1 cellular context compared by ENCODE assay signal in the genomic region with DNA sequence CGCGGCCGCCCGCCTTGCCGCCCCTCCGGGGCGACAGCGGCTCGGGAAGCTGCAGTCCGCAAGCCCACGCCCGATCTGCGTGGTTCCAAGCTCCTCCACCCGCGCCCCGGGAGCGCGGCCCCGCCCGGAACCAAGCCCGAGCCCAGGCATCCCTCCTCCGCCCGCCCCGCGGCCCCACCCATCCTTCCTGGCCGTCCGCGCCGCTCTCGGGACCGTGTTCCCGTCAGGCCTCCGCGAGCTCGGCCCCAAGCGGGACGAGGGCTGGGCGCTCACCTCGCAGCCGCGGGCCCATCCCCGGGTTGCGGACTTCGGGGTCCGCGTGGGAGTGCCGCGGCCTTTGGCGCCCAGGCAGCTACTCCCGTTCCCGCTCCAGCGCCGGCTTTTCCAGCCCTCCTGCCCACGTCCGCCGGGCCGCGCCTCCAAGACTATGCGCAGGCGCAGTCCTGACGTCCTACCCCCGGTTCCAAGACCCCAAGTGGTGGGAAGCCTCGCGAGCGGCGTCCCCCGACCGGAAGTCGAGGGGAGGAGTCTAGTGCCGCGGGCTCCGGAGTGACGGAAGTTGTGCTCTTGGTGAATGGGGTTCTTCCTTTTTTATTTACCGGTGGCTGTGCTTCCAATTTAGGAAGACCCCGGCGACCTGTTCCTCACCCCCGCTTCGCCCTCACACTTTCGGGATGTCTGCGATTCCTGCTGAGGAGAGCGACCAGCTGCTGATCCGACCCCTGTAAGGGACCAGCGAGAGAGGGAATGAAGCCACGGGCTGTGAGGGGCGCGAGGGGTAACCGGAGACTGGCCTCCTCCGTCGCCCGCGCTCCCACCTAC.
TF ChIP-seq lines count a peak whose summit lies in the region.

TSS of gene CPSF3 (plus strand) at position 555 of the 822 bp plus-strand sequence. CDS start at position 675, 120 bp downstream.
TSS of gene ITGB1BP1 (minus strand) at position 429 of the 822 bp plus-strand sequence. CDS start 4,831 bp downstream, outside the sequence.

TF ChIP-seq in HepG2, 621 proteins besides CTCF, POLR2A, EP300 and RAD21 (continued from another document and continues in another):
- TF ChIP-seq, protein P1, sequence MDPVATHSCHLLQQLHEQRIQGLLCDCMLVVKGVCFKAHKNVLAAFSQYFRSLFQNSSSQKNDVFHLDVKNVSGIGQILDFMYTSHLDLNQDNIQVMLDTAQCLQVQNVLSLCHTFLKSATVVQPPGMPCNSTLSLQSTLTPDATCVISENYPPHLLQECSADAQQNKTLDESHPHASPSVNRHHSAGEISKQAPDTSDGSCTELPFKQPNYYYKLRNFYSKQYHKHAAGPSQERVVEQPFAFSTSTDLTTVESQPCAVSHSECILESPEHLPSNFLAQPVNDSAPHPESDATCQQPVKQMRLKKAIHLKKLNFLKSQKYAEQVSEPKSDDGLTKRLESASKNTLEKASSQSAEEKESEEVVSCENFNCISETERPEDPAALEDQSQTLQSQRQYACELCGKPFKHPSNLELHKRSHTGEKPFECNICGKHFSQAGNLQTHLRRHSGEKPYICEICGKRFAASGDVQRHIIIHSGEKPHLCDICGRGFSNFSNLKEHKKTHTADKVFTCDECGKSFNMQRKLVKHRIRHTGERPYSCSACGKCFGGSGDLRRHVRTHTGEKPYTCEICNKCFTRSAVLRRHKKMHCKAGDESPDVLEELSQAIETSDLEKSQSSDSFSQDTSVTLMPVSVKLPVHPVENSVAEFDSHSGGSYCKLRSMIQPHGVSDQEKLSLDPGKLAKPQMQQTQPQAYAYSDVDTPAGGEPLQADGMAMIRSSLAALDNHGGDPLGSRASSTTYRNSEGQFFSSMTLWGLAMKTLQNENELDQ (CRISPR knock-in tag; IDR thresholded peaks at IDR 0.05; ENCODE audit: borderline replicate concordance), result no peak
- TF ChIP-seq ZFP90 (CRISPR knock-in tag; IDR thresholded peaks at IDR 0.05; ENCODE audit: borderline replicate concordance), result no peak
- peak; percentile 38 for TF ChIP-seq JARID2 (CRISPR knock-in tag; IDR thresholded peaks at IDR 0.05; ENCODE audit: insufficient replicate concordance)
- TF ChIP-seq SSRP1 (CRISPR knock-in tag; IDR thresholded peaks at IDR 0.05), result no peak; the same call in 1 of the 2 replicates
- peak; percentile 77; the same call in 1 of the 2 replicates for TF ChIP-seq PHF21A (CRISPR knock-in tag; IDR thresholded peaks at IDR 0.05)
- TF ChIP-seq MAFK (conservative IDR thresholded peaks at IDR 0.05 in 1 of 2, IDR thresholded peaks at IDR 0.05 in 1 of 2; ENCODE audit: low read length in 2 of 2), result no peak
- TF ChIP-seq ZNF253 (CRISPR knock-in tag; IDR thresholded peaks at IDR 0.05; ENCODE audit: borderline replicate concordance), result peak; percentile 70; the same call in 1 of the 2 replicates
- TF ChIP-seq ZNF10 (CRISPR knock-in tag; IDR thresholded peaks at IDR 0.05; ENCODE audit: borderline replicate concordance, low read depth), result no peak
- peak; percentile 68 for TF ChIP-seq CREM (IDR thresholded peaks at IDR 0.05)
- TF ChIP-seq CREM (CRISPR knock-in tag; IDR thresholded peaks at IDR 0.05), result 0 out of 2 replicates have a peak, but pooled peaks have one; percentile 7
- TF ChIP-seq KLF11 (CRISPR knock-in tag; IDR thresholded peaks at IDR 0.05), result no peak
- TF ChIP-seq IRF1 (CRISPR knock-in tag; IDR thresholded peaks at IDR 0.05; ENCODE audit: low read depth), result 0 out of 2 replicates have a peak, but pooled peaks have one; percentile 29
- TF ChIP-seq NR2F6 (IDR thresholded peaks at IDR 0.05), result no peak
- peak; percentile 25; the same call in 1 of the 2 replicates for TF ChIP-seq NR2F6 (CRISPR knock-in tag; IDR thresholded peaks at IDR 0.05)
- no peak for TF ChIP-seq ZNF512B (CRISPR knock-in tag; IDR thresholded peaks at IDR 0.05; ENCODE audit: borderline replicate concordance)
- peak; percentile 92 for TF ChIP-seq ZNF589 (CRISPR knock-in tag; conservative IDR thresholded peaks at IDR 0.05)
- no peak for TF ChIP-seq ZNF850 (CRISPR knock-in tag; conservative IDR thresholded peaks at IDR 0.05)
- TF ChIP-seq FOXA3 (CRISPR knock-in tag; IDR thresholded peaks at IDR 0.05), result 0 out of 2 replicates have a peak, but pooled peaks have one; percentile 12
- TF ChIP-seq, protein P2, sequence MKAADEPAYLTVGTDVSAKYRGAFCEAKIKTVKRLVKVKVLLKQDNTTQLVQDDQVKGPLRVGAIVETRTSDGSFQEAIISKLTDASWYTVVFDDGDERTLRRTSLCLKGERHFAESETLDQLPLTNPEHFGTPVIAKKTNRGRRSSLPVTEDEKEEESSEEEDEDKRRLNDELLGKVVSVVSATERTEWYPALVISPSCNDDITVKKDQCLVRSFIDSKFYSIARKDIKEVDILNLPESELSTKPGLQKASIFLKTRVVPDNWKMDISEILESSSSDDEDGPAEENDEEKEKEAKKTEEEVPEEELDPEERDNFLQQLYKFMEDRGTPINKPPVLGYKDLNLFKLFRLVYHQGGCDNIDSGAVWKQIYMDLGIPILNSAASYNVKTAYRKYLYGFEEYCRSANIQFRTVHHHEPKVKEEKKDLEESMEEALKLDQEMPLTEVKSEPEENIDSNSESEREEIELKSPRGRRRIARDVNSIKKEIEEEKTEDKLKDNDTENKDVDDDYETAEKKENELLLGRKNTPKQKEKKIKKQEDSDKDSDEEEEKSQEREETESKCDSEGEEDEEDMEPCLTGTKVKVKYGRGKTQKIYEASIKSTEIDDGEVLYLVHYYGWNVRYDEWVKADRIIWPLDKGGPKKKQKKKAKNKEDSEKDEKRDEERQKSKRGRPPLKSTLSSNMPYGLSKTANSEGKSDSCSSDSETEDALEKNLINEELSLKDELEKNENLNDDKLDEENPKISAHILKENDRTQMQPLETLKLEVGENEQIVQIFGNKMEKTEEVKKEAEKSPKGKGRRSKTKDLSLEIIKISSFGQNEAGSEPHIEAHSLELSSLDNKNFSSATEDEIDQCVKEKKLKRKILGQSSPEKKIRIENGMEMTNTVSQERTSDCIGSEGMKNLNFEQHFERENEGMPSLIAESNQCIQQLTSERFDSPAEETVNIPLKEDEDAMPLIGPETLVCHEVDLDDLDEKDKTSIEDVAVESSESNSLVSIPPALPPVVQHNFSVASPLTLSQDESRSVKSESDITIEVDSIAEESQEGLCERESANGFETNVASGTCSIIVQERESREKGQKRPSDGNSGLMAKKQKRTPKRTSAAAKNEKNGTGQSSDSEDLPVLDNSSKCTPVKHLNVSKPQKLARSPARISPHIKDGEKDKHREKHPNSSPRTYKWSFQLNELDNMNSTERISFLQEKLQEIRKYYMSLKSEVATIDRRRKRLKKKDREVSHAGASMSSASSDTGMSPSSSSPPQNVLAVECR (CRISPR knock-in tag; IDR thresholded peaks at IDR 0.05; ENCODE audit: borderline replicate concordance), result peak; percentile 95
- peak in 1 of 2 experiments; percentile 91; a peak in 2 of 4 replicates for TF ChIP-seq KLF16 (CRISPR knock-in tag; IDR thresholded peaks at IDR 0.05)
- peak; percentile 83 for TF ChIP-seq ZNF761 (CRISPR knock-in tag; conservative IDR thresholded peaks at IDR 0.05)
- TF ChIP-seq ZNF616 (CRISPR knock-in tag; IDR thresholded peaks at IDR 0.05; ENCODE audit: low read depth), result no peak
- peak; percentile 61; the same call in 1 of the 2 replicates for TF ChIP-seq SOX5 (CRISPR knock-in tag; IDR thresholded peaks at IDR 0.05; ENCODE audit: borderline replicate concordance)
- TF ChIP-seq, protein P3, sequence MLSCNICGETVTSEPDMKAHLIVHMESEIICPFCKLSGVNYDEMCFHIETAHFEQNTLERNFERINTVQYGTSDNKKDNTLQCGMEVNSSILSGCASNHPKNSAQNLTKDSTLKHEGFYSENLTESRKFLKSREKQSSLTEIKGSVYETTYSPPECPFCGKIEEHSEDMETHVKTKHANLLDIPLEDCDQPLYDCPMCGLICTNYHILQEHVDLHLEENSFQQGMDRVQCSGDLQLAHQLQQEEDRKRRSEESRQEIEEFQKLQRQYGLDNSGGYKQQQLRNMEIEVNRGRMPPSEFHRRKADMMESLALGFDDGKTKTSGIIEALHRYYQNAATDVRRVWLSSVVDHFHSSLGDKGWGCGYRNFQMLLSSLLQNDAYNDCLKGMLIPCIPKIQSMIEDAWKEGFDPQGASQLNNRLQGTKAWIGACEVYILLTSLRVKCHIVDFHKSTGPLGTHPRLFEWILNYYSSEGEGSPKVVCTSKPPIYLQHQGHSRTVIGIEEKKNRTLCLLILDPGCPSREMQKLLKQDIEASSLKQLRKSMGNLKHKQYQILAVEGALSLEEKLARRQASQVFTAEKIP (CRISPR knock-in tag; IDR thresholded peaks at IDR 0.05; ENCODE audit: borderline replicate concordance), result no peak
- peak; percentile 17; the same call in 1 of the 2 replicates for TF ChIP-seq ZNF605 (CRISPR knock-in tag; IDR thresholded peaks at IDR 0.05)
- TF ChIP-seq MED1 (CRISPR knock-in tag; IDR thresholded peaks at IDR 0.05), result peak; percentile 85
- TF ChIP-seq, protein P4, sequence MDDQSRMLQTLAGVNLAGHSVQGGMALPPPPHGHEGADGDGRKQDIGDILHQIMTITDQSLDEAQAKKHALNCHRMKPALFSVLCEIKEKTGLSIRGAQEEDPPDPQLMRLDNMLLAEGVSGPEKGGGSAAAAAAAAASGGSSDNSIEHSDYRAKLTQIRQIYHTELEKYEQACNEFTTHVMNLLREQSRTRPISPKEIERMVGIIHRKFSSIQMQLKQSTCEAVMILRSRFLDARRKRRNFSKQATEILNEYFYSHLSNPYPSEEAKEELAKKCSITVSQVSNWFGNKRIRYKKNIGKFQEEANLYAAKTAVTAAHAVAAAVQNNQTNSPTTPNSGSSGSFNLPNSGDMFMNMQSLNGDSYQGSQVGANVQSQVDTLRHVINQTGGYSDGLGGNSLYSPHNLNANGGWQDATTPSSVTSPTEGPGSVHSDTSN (CRISPR knock-in tag; IDR thresholded peaks at IDR 0.05; ENCODE audit: borderline replicate concordance), result no peak
- peak; percentile 100 for TF ChIP-seq PRDM15 (CRISPR knock-in tag; IDR thresholded peaks at IDR 0.05)
- TF ChIP-seq, protein P5, sequence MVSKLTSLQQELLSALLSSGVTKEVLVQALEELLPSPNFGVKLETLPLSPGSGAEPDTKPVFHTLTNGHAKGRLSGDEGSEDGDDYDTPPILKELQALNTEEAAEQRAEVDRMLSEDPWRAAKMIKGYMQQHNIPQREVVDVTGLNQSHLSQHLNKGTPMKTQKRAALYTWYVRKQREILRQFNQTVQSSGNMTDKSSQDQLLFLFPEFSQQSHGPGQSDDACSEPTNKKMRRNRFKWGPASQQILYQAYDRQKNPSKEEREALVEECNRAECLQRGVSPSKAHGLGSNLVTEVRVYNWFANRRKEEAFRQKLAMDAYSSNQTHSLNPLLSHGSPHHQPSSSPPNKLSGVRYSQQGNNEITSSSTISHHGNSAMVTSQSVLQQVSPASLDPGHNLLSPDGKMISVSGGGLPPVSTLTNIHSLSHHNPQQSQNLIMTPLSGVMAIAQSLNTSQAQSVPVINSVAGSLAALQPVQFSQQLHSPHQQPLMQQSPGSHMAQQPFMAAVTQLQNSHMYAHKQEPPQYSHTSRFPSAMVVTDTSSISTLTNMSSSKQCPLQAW (CRISPR knock-in tag; IDR thresholded peaks at IDR 0.05), result peak; percentile 82
- TF ChIP-seq ZNF121 (CRISPR knock-in tag; IDR thresholded peaks at IDR 0.05), result peak; percentile 68
- peak; percentile 75 for TF ChIP-seq ZSCAN9 (CRISPR knock-in tag; IDR thresholded peaks at IDR 0.05; ENCODE audit: borderline replicate concordance)
- peak; percentile 36 for TF ChIP-seq SRSF1 (optimal IDR thresholded peaks at IDR 0.05; ENCODE audit: low read depth, low read length)
- TF ChIP-seq, protein P6, sequence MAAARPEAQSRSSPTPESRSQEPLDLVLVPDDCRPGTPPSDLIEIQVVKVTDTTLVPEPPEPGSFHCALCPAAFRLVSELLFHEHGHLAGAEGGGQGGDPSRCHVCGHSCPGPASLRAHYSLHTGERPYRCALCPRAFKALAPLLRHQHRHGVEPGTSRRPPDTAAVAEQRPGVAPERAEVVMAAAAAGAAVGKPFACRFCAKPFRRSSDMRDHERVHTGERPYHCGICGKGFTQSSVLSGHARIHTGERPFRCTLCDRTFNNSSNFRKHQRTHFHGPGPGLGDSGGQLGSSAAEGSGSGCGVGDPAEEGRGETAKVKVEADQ (CRISPR knock-in tag; IDR thresholded peaks at IDR 0.05; ENCODE audit: borderline replicate concordance), result peak; percentile 94; the same call in 1 of the 2 replicates
